In genomic region chr17:27236710-27237315, GRCh38 we compare ENCODE assay signal across 8 cellular contexts. TPM values are rescaled to one million over a fixed set of nuclear protein-coding genes. Genes with fewer than 3 reads are reported as not detected.
DNase-seq lines count a peak whose midpoint lies in the region; ATAC-seq and TF ChIP-seq lines count a peak whose summit lies in the region.

No MANE protein-coding gene starts in this region.

- DNase-seq in EL (peak; percentile 62), M059J (ENCODE audit: low read depth) (peak; percentile 63), glomerular visceral epithelial cell (ENCODE audit: extremely low spot score) (peak; percentile 69), prostate gland (ENCODE audit: low spot score) (peak; percentile 84), aorta (peak; percentile 81 to 82)
- peak; percentile 78 for DNase-seq in activated naive CD4-positive, alpha-beta T cell treated with Interleukin-2 at 50 U/mL for 16 hours

- no peaks in the 10 kb centered on the region for H3K4me1 ChIP-seq in prostate gland (replicated peaks)
- H3K4me1 ChIP-seq in aorta (ENCODE audit: control insufficient read depth in 1 of 2, insufficient read depth in 2 of 2, low read length in 2 of 2), result no peaks in the 10 kb centered on the region

- no peak overlapping the region for H3K4me3 ChIP-seq in prostate gland
- H3K4me3 ChIP-seq in aorta (ENCODE audit: low read length in 2 of 2), result no peak overlapping the region

- peak; percentile 82 to 94 (median 92) for TF ChIP-seq CTCF in prostate gland (IDR thresholded peaks at IDR 0.05)

- intact Hi-C loops in prostate gland (cut with DNase I) (loop anchor here (2.0 to 5.0 kb wide), 3 partner anchors 96 to 365 kb away; no protein-coding TSS in a partner anchor), aorta (cut with DNase I) (loop anchor here (2.0 to 5.0 kb wide), 2 partner anchors 95 to 364 kb away; no protein-coding TSS in a partner anchor)

- H3K27ac ChIP-seq in prostate gland (no peak overlapping the region), aorta (ENCODE audit: low read depth in 1 of 2, low read length in 2 of 2) (no peak overlapping the region)

- 58% methylated on average over 3 of the region's 3 CpGs for WGBS in prostate gland
- WGBS in aorta, 2 donors, result 59 to 64% methylated on average over 3 of the region's 3 CpGs

- no peaks in the 10 kb centered on the region for H3K36me3 ChIP-seq in prostate gland
- no peaks in the 10 kb centered on the region for H3K36me3 ChIP-seq in aorta (ENCODE audit: control insufficient read depth in 1 of 2, insufficient read depth in 2 of 2, low read length in 1 of 2)

- H3K9me3 ChIP-seq in prostate gland, result no peaks in the 10 kb centered on the region
- H3K9me3 ChIP-seq in aorta (ENCODE audit: control insufficient read depth, low read length), result no peaks in the 10 kb centered on the region

- ATAC-seq in SK-N-SH treated with all-trans-retinoic acid at 6 μM for 48 hours, result peak; percentile 86
- peak; percentile 76 for ATAC-seq in aorta (ENCODE audit: low FRiP score)
- no peak for ATAC-seq in HG02885 (IDR thresholded peaks at IDR 0.05; ENCODE audit: poor library complexity, unreplicated experiment)

- no peak for TF ChIP-seq POLR2A in prostate gland (IDR thresholded peaks at IDR 0.05)

- H3K27me3 ChIP-seq in prostate gland (replicated peaks; ENCODE audit: insufficient read depth), result no peaks in the 10 kb centered on the region
- H3K27me3 ChIP-seq in aorta (ENCODE audit: control insufficient read depth in 1 of 2, insufficient read depth in 2 of 2, low read length in 1 of 2), result no peaks in the 10 kb centered on the region

TF ChIP-seq in SK-N-SH treated with all-trans-retinoic acid at 6 μM for 48 hours, 23 proteins besides CTCF, POLR2A, EP300 and RAD21:
- TF ChIP-seq ESRRG (CRISPR knock-in tag; IDR thresholded peaks at IDR 0.05), result no peak
- TF ChIP-seq PATZ1 (CRISPR knock-in tag; IDR thresholded peaks at IDR 0.05; ENCODE audit: borderline replicate concordance), result no peak
- TF ChIP-seq ARNTL (CRISPR knock-in tag; IDR thresholded peaks at IDR 0.05; ENCODE audit: borderline replicate concordance, low read depth), result no peak
- TF ChIP-seq OSR1 (CRISPR knock-in tag; IDR thresholded peaks at IDR 0.05), result no peak
- TF ChIP-seq ZFP30 (CRISPR knock-in tag; IDR thresholded peaks at IDR 0.05), result no peak
TF ChIP-seq in SK-N-SH treated with all-trans-retinoic acid at 6 μM for 48 hours: peak in this region for 0.

RNA-seq across cellular contexts. Expression of gene WSB1, which starts 57.1 kb away (rescaled TPM):
- total RNA-seq in M059J (2014; rRNA removed; shearing (Covaris generic)), result 30.3 and 39.4 TPM in 2 replicates
- total RNA-seq in prostate gland (100 to 1,000 TPM in 1 of 2 donors, 10 to 100 TPM in 1; 45.7 to 116 TPM), aorta (100 to 1,000 TPM; 320 to 355 TPM)
- polyA plus RNA-seq in aorta, result 100 to 1,000 TPM in 1 of 2 donors, 10 to 100 TPM in 1; 18.2 to 222 TPM
